ENCODE assay signal across 8 cellular contexts in genomic region chr11:67371549-67372231, GRCh38. TPM values are rescaled to one million over a fixed set of nuclear protein-coding genes. Genes with fewer than 3 reads are reported as not detected.
DNase-seq lines count a peak whose midpoint lies in the region; ATAC-seq and TF ChIP-seq lines count a peak whose summit lies in the region.

No MANE protein-coding gene starts in this region.

- POLR2A ChIA-PET in CD4-positive, alpha-beta memory T cell (lab: Charles Lee; ENCODE audit: partially characterized antibody): interaction anchor here (0.8 to 19.7 kb wide), 13 partner anchors 8 to 130 kb away, joined by 3 to 449 read pairs (median 5); partner anchors contain the start of genes AIP, POLD4, PPP1CA and RAD9A

- peak overlapping the region; percentile 25 for H3K27ac ChIP-seq in CD4-positive, alpha-beta memory T cell (ENCODE audit: low read depth, low read length)
- H3K27ac ChIP-seq in HL-60 (replicated peaks): peak overlapping the region; percentile 92

- intact Hi-C loops in CD4-positive, alpha-beta memory T cell (cut with micrococcal nuclease): loop anchor here (5.0 kb wide), 1 partner anchor 104 kb away; the partner anchor contains the start of gene GRK2

- CTCF ChIA-PET in CD4-positive, alpha-beta memory T cell (lab: Charles Lee; ENCODE audit: partially characterized antibody): interaction anchor here (0.8 to 24.8 kb wide), 6 partner anchors 10 to 102 kb away, joined by 3 to 1065 read pairs (median 6); partner anchors contain the start of genes POLD4 and RAD9A

- H3K36me3 ChIP-seq in CD4-positive, alpha-beta memory T cell (ENCODE audit: insufficient read depth, low read length): no peaks in the 10 kb centered on the region
- H3K36me3 ChIP-seq in neuron (ENCODE audit: insufficient read depth, low read length): no peaks in the 10 kb centered on the region

- H3K4me3 ChIP-seq in CD4-positive, alpha-beta memory T cell (ENCODE audit: low read length in 2 of 2): peak overlapping the region; percentile 11 to 38
- H3K4me3 ChIP-seq in HL-60 (replicated peaks; ENCODE audit: insufficient read depth, low read length): peak overlapping the region; percentile 47
- peak overlapping the region; percentile 76 for H3K4me3 ChIP-seq in WI38 (ENCODE audit: low read depth, low read length)
- H3K4me3 ChIP-seq in fibroblast of mammary gland (ENCODE audit: control insufficient read depth, low read depth, low read length): peak overlapping the region; percentile 52
- peak overlapping the region; percentile 55 for H3K4me3 ChIP-seq in neuron (ENCODE audit: low read length)

- H3K27me3 Mint-ChIP-seq in CD4-positive, alpha-beta memory T cell: peaks cover 4% of the 10 kb centered on the region in 2 donors

- H3K27ac Mint-ChIP-seq in CD4-positive, alpha-beta memory T cell: peak overlapping the region; percentile 89 to 94 (median 92)

- peaks cover 0 to 2% (median 0%) of the 10 kb centered on the region in 8 donors for H3K9me3 Mint-ChIP-seq in CD4-positive, alpha-beta memory T cell

- H2AFZ ChIP-seq in neuron (ENCODE audit: low read depth, low read length): no peak overlapping the region

- peaks cover 68% of the 10 kb centered on the region for H3K4me1 ChIP-seq in CD4-positive, alpha-beta memory T cell (ENCODE audit: insufficient read depth, low read length)
- H3K4me1 ChIP-seq in neuron (ENCODE audit: insufficient read depth, low read length): peaks cover 48% of the 10 kb centered on the region

- no peaks in the 10 kb centered on the region for H3K27me3 ChIP-seq in CD4-positive, alpha-beta memory T cell (ENCODE audit: insufficient read depth, low read length)
- H3K27me3 ChIP-seq in HL-60 (ENCODE audit: insufficient read depth, poor library complexity, severe bottlenecking) (no peaks in the 10 kb centered on the region), neuron (ENCODE audit: insufficient read depth, low read length) (no peaks in the 10 kb centered on the region)

- H3K4me1 Mint-ChIP-seq in CD4-positive, alpha-beta memory T cell: peaks cover 46 to 80% (median 58%) of the 10 kb centered on the region in 4 donors

- H3K36me3 Mint-ChIP-seq in CD4-positive, alpha-beta memory T cell: peaks cover 0 to 12% of the 10 kb centered on the region in 2 donors

- peak in 2 of 5 donors; percentile 37 to 51 for DNase-seq in CD4-positive, alpha-beta memory T cell
- DNase-seq in HL-60 (ENCODE audit: low read depth in 1 of 2, low spot score in 1 of 2): peak in 1 of 2 experiments; percentile 46
- DNase-seq in fibroblast of mammary gland (ENCODE audit: low read depth): peak; percentile 61
- DNase-seq in cerebellar nuclear complex (lab: John Stamatoyannopoulos, UW): no peak

- no peak for TF ChIP-seq CTCF in HL-60 (IDR thresholded peaks at IDR 0.05; ENCODE audit: insufficient read depth, low read length)
- TF ChIP-seq CTCF in WI38 (IDR thresholded peaks at IDR 0.05; ENCODE audit: low read depth, low read length): peak; percentile 29; the same call in 1 of the 2 replicates
- peak; percentile 54 for TF ChIP-seq CTCF in fibroblast of mammary gland (conservative IDR thresholded peaks at IDR 0.05; ENCODE audit: control insufficient read depth, insufficient read depth, low read depth, low read length)

- no peak for ATAC-seq in HG03039 (IDR thresholded peaks at IDR 0.05; ENCODE audit: unreplicated experiment)
- no peak for ATAC-seq in GM19467 (IDR thresholded peaks at IDR 0.05; ENCODE audit: unreplicated experiment)

- no peaks in the 10 kb centered on the region for H3K9me3 ChIP-seq in CD4-positive, alpha-beta memory T cell (ENCODE audit: control insufficient read depth in 1 of 2, low read length in 2 of 2)
- H3K9me3 ChIP-seq in neuron (ENCODE audit: low read length): no peaks in the 10 kb centered on the region

- peak overlapping the region; percentile 84 to 97 (median 90) for H3K4me3 Mint-ChIP-seq in CD4-positive, alpha-beta memory T cell

RNA-seq across cellular contexts. Expression of gene CLCF1, which starts 1.7 kb away (rescaled TPM):
- 1 to 10 TPM; 5.4 to 6.4 TPM for total RNA-seq in CD4-positive, alpha-beta memory T cell
- polyA plus RNA-seq in CD4-positive, alpha-beta memory T cell: 1 to 10 TPM in 1 of 2 donors, under 1 TPM in 1; 0.45 to 4.4 TPM

RNA-seq across cellular contexts. Expression of gene POLD4, which starts 18.3 kb away (rescaled TPM):
- total RNA-seq in CD4-positive, alpha-beta memory T cell: 10 to 100 TPM; 87.9 to 91.3 TPM
- polyA plus RNA-seq in CD4-positive, alpha-beta memory T cell: 10 to 100 TPM; 93.6 to 96.2 TPM

RNA-seq across cellular contexts. Expression of gene RAD9A, which starts 20.1 kb away (rescaled TPM):
- total RNA-seq in CD4-positive, alpha-beta memory T cell: 10 to 100 TPM; 51.8 to 55.9 TPM
- 1 to 10 TPM; 6.7 to 8.3 TPM for polyA plus RNA-seq in CD4-positive, alpha-beta memory T cell

RNA-seq across cellular contexts. Expression of gene PPP1CA, which starts 30.0 kb away (rescaled TPM):
- 100 to 1,000 TPM; 159 to 161 TPM for total RNA-seq in CD4-positive, alpha-beta memory T cell
- 100 to 1,000 TPM; 474 to 774 TPM for polyA plus RNA-seq in CD4-positive, alpha-beta memory T cell

RNA-seq across cellular contexts. Expression of gene TBC1D10C, which starts 32.2 kb away (rescaled TPM):
- total RNA-seq in CD4-positive, alpha-beta memory T cell: 100 to 1,000 TPM; 371 to 382 TPM
- 100 to 1,000 TPM; 316 to 331 TPM for polyA plus RNA-seq in CD4-positive, alpha-beta memory T cell

Comparison
In these comparisons a context has a peak if more than half of its experiments do, and no peak if none do; other contexts are left out.
1. H3K4me3 ChIP-seq: peak in every context shown above with its lines; median percentile 76 in WI38; 55 in neuron; 52 in fibroblast of mammary gland; 47 in HL-60; 24 in CD4-positive, alpha-beta memory T cell.